In genomic region chr11:121931748-121932352, GRCh38 we compare ENCODE assay signal across 1 cellular context.
TF ChIP-seq lines count a peak whose summit lies in the region.

No MANE protein-coding gene starts in this region.

TF ChIP-seq in HepG2, 621 proteins besides CTCF, POLR2A, EP300 and RAD21 (continued from another document):
- TF ChIP-seq MNT (IDR thresholded peaks at IDR 0.05) (no peak), ETS1 (CRISPR knock-in tag; IDR thresholded peaks at IDR 0.05) (no peak), ZNF790 (CRISPR knock-in tag; IDR thresholded peaks at IDR 0.05; ENCODE audit: borderline replicate concordance) (no peak), SRSF9 (IDR thresholded peaks at IDR 0.05; ENCODE audit: borderline replicate concordance, insufficient read depth, low read depth, low read length, poor library complexity, severe bottlenecking) (no peak), ZNF143 (CRISPR knock-in tag; IDR thresholded peaks at IDR 0.05) (no peak), TCF12 (IDR thresholded peaks at IDR 0.05) (no peak), TCF12 (CRISPR knock-in tag; IDR thresholded peaks at IDR 0.05) (peak; percentile 79; the same call in 1 of the 2 replicates), ZSCAN25 (CRISPR knock-in tag; IDR thresholded peaks at IDR 0.05) (peak; percentile 57; the same call in 1 of the 2 replicates), TBX2 (CRISPR knock-in tag; IDR thresholded peaks at IDR 0.05; ENCODE audit: borderline replicate concordance) (peak; percentile 92), ZBTB33 (CRISPR knock-in tag; IDR thresholded peaks at IDR 0.05) (no peak), ZNF331 (CRISPR knock-in tag; IDR thresholded peaks at IDR 0.05) (peak; percentile 96), FOXC1 (CRISPR knock-in tag; IDR thresholded peaks at IDR 0.05; ENCODE audit: borderline replicate concordance) (no peak), SUZ12 (IDR thresholded peaks at IDR 0.05; ENCODE audit: low read depth, low read length) (no peak), MED1 (CRISPR knock-in tag; IDR thresholded peaks at IDR 0.05) (peak; percentile 96), CEBPG (CRISPR knock-in tag; IDR thresholded peaks at IDR 0.05) (peak; percentile 95), DPF2 (CRISPR knock-in tag; IDR thresholded peaks at IDR 0.05; ENCODE audit: borderline replicate concordance, low read depth) (peak; percentile 90), ATF3 (CRISPR knock-in tag; IDR thresholded peaks at IDR 0.05) (peak; percentile 66), RNF219 (CRISPR knock-in tag; IDR thresholded peaks at IDR 0.05) (peak; percentile 19; the same call in 1 of the 2 replicates), ZNF207 (IDR thresholded peaks at IDR 0.05; ENCODE audit: borderline replicate concordance) (no peak), SKI (IDR thresholded peaks at IDR 0.05; ENCODE audit: partially characterized antibody) (peak; percentile 74), FOXP1 (IDR thresholded peaks at IDR 0.05) (no peak), FOXP1 (CRISPR knock-in tag; IDR thresholded peaks at IDR 0.05) (no peak; the same call in 1 of the 2 replicates), ZNF18 (CRISPR knock-in tag; IDR thresholded peaks at IDR 0.05; ENCODE audit: insufficient replicate concordance) (no peak), ZNF264 (CRISPR knock-in tag; IDR thresholded peaks at IDR 0.05) (peak; percentile 72; the same call in 1 of the 2 replicates), HOXA3 (CRISPR knock-in tag; IDR thresholded peaks at IDR 0.05) (peak; percentile 78), ZBTB25 (CRISPR knock-in tag; IDR thresholded peaks at IDR 0.05) (0 out of 2 replicates have a peak, but pooled peaks have one; percentile 54), NFE2L1 (CRISPR knock-in tag; IDR thresholded peaks at IDR 0.05; ENCODE audit: borderline replicate concordance) (no peak)
